Comparison of ENCODE assay signal across 10 cellular contexts in the genomic region with DNA sequence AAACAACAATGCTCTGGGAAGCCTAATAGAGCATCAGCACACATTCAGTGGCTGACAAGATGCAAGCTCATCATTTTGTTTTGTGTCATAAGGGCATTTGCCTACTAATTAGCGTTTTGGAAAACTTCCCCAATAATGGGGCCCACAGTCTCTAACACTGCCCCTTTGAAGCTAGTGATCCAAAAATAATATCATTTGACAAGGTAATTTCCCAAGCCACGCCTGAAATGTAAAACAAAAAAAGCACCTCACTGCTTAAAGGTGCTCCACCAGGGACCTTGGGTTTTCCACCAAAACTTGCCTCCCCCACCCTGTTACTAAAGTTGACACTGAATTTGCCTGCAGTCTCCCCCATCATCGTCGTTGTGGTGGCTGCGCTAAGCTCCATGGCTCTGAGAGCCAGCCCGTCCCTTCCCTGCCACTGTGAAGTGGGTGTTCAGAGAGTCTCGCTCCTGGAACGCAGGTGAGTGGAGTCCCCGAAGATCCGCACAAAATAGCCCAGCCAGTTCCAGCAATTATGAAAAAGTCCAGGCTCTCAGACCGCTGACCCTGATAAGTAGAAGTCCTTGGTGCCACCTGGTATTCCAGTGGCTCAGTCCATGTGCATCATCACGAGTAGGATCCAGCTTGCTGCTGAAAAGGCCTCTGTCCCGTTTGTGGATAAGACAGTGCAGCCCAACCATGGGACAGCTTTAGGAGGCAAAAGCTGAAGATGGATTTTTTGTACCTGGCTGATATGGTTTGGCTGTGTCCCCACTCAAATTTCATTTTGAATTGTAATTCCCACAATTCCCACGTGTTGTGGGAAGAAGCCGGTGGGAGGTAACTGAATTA. TPM values are rescaled to one million over a fixed set of nuclear protein-coding genes. Genes with fewer than 3 reads are reported as not detected.
DNase-seq lines count a peak whose midpoint lies in the region; ATAC-seq and TF ChIP-seq lines count a peak whose summit lies in the region.
"Had no signal": no experiment of that assay in that cellular context is flagged by ENCODE, and none has a peak within 500 bp of the region (broad histone marks: within the 10 kb centered on the region; RNA-seq: fewer than 3 reads in every experiment).

No MANE protein-coding gene starts in this region.

- peaks cover 2% of the 10 kb centered on the region for H3K9me3 Mint-ChIP-seq in glutamatergic neuron (ENCODE audit: unreplicated experiment)

- no peak overlapping the region for H3K4me3 Mint-ChIP-seq in glutamatergic neuron (ENCODE audit: unreplicated experiment)

- no peaks in the 10 kb centered on the region for H3K36me3 Mint-ChIP-seq in glutamatergic neuron (ENCODE audit: unreplicated experiment)

- DNase-seq in glutamatergic neuron, result no peak
- no peak for DNase-seq in A172 (ENCODE audit: low spot score)
- no peak for DNase-seq in midbrain (lab: John Stamatoyannopoulos, UW)
- DNase-seq in DMS114 treated with DMSO at 0.1 percent for 48 hours (lab: John Stamatoyannopoulos, UW; ENCODE audit: unreplicated experiment), result no peak
- no peak for DNase-seq in posterior cingulate gyrus
- DNase-seq: activated T-cell treated with anti-CD3 and anti-CD28 coated beads for 4 hours, SHP77 treated with DMSO at 0.1 percent for 48 hours had no signal

- peak; percentile 55 for ATAC-seq in GM18517 (IDR thresholded peaks at IDR 0.05; ENCODE audit: unreplicated experiment)
- peak; percentile 48 for ATAC-seq in GM21390 (IDR thresholded peaks at IDR 0.05; ENCODE audit: unreplicated experiment)
- peak; percentile 42 for ATAC-seq in HG03108 (IDR thresholded peaks at IDR 0.05; ENCODE audit: unreplicated experiment)

- H3K27ac Mint-ChIP-seq in glutamatergic neuron (ENCODE audit: unreplicated experiment), result peak overlapping the region; percentile 78

- peaks cover 16% of the 10 kb centered on the region for H3K4me1 Mint-ChIP-seq in glutamatergic neuron (ENCODE audit: low read depth, unreplicated experiment)

- no peak for TF ChIP-seq CTCF in glutamatergic neuron (IDR thresholded peaks at IDR 0.05; ENCODE audit: partially characterized antibody, unreplicated experiment)

- intact Hi-C loops in posterior cingulate gyrus (cut with DNase I), result loop anchor here (5.0 kb wide), 1 partner anchor 1302 kb away; no protein-coding TSS in a partner anchor

- no peaks in the 10 kb centered on the region for H3K27me3 Mint-ChIP-seq in glutamatergic neuron (ENCODE audit: unreplicated experiment)

RNA-seq across cellular contexts. Expression of a gene that starts 52.2 kb away (rescaled TPM):
- 65.3 TPM for total RNA-seq in glutamatergic neuron (ENCODE audit: unreplicated experiment)
- 24.0 and 30.0 TPM in 2 replicates for total RNA-seq in A172 (2014; rRNA removed; shearing (Covaris generic))
